12 cellular contexts compared by ENCODE assay signal in genomic region chr6:9927271-9927670, GRCh38.
"Had no signal": no experiment of that assay in that cellular context is flagged by ENCODE, and none has a peak within 500 bp of the region (broad histone marks: within the 10 kb centered on the region; RNA-seq: fewer than 3 reads in every experiment).

No MANE protein-coding gene starts in this region.

- DNase-seq: activated CD4-positive, alpha-beta T cell treated with anti-CD3 and anti-CD28 coated beads for 36 hours; activated CD8-positive, alpha-beta memory T cell treated with anti-CD3 and anti-CD28 coated beads, Interleukin-2, amount 50 U/mL, for 48 hours; activated CD8-positive, alpha-beta T cell treated with anti-CD3 and anti-CD28 coated beads, Interleukin-2, amount 10 ng/mL, durations not matched to agents 7 days and 5 days; activated naive CD8-positive, alpha-beta T cell treated with anti-CD3 and anti-CD28 coated beads, Interleukin-2, amount 10 ng/mL, durations not matched to agents 7 days and 5 days; esophagus squamous epithelium; glutamatergic neuron; hypothalamus; left ventricle myocardium superior; natural killer cell; stimulated activated CD4-positive, alpha-beta T cell treated with anti-CD3 and anti-CD28 coated beads, Interleukin-2, amount 100 ng/mL, for 48 hours had no signal

- H3K36me3 ChIP-seq: esophagus squamous epithelium had no signal

- H3K27ac ChIP-seq: coronary artery, esophagus squamous epithelium had no signal

- H3K4me3 ChIP-seq: coronary artery, esophagus squamous epithelium had no signal

- ATAC-seq: activated CD4-positive, alpha-beta T cell treated with anti-CD3 and anti-CD28 coated beads for 36 hours; activated CD8-positive, alpha-beta T cell treated with anti-CD3 and anti-CD28 coated beads, Interleukin-2, amount 10 ng/mL, durations not matched to agents 7 days and 5 days; left ventricle myocardium superior; natural killer cell; stimulated activated memory B cell treated with anti-CD40 and anti-IgM and Interleukin-4, amounts not matched to agents 10 μg/mL and 1 μg/mL and 100 μg/mL, for 72 hours had no signal

- H3K4me1 ChIP-seq: esophagus squamous epithelium had no signal

- H3K27me3 ChIP-seq: esophagus squamous epithelium had no signal
